Comparison of ENCODE assay signal across 17 cellular contexts in the genomic region with DNA sequence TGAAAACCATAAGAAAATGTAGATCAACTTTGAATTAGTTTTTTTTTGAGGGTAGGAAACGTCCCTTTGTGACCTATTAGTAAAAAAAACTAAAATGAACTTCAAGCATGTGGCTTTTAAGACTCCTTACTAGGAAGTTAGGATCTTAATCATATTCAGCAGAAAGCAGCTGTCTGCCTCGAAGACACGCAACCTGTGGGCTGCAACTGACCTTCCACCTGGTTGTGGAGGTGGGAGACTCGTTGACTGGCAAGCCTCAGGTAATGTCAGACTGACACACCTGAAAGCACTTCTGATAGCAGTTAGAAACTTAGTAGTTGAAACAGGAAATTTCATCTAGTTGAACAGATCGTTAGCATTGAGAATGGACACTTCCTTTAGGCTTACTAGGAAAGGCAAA. TPM values are rescaled to one million over a fixed set of nuclear protein-coding genes. Genes with fewer than 3 reads are reported as not detected.
DNase-seq lines count a peak whose midpoint lies in the region; ATAC-seq, FAIRE-seq and TF ChIP-seq lines count a peak whose summit lies in the region.
"Had no signal": no experiment of that assay in that cellular context is flagged by ENCODE, and none has a peak within 500 bp of the region (broad histone marks: within the 10 kb centered on the region; RNA-seq: fewer than 3 reads in every experiment).

No MANE protein-coding gene starts in this region.

- peak overlapping the region; percentile 51 for H3K9ac ChIP-seq in SU-DHL-6 (ENCODE audit: low read length)

- no peak for TF ChIP-seq CTCF in SU-DHL-6 (IDR thresholded peaks at IDR 0.05; ENCODE audit: insufficient read depth, low read length, poor library complexity, severe bottlenecking)
- no peak for TF ChIP-seq CTCF in type B pancreatic cell (conservative IDR thresholded peaks at IDR 0.05)

- H3K4me3 ChIP-seq in SU-DHL-6 (ENCODE audit: insufficient read depth, low read length, poor library complexity, severe bottlenecking) = peak overlapping the region; percentile 51
- H3K4me3 ChIP-seq: pancreas had no signal

- peaks cover 11% of the 10 kb centered on the region for H3F3A ChIP-seq in SU-DHL-6 (ENCODE audit: insufficient read depth)

- intact Hi-C loops in dendritic cell treated with granulocyte-macrophage colony-stimulating factor and Interleukin-4, amounts not matched to agents 40 ng/mL and 50 ng/mL, for 4 days (cut with micrococcal nuclease) = loop anchor here (2.0 to 10.0 kb wide), 2 partner anchors 246 to 480 kb away; a partner anchor contains a TSS

- no peaks in the 10 kb centered on the region for H3K36me3 Mint-ChIP-seq in stimulated activated naive CD8-positive, alpha-beta T cell treated with anti-CD3 and anti-CD28 coated beads, Interleukin-15, Interleukin-2, amounts not matched to agents 100 ng/mL and 50 ng/mL, for 24 hours (ENCODE audit: low read depth)
- H3K36me3 Mint-ChIP-seq in dendritic cell treated with granulocyte-macrophage colony-stimulating factor and Interleukin-4, amounts not matched to agents 40 ng/mL and 50 ng/mL, for 4 days (ENCODE audit: low read depth) = no peaks in the 10 kb centered on the region
- H3K36me3 Mint-ChIP-seq in type B pancreatic cell = no peaks in the 10 kb centered on the region
- H3K36me3 Mint-ChIP-seq: brain had no signal

- DNase-seq in stimulated activated naive CD8-positive, alpha-beta T cell treated with anti-CD3 and anti-CD28 coated beads, Interleukin-15, amount 100 ng/mL, for 72 hours = no peak
- no peak for DNase-seq in type B pancreatic cell (ENCODE audit: extremely low spot score, unreplicated experiment)
- DNase-seq in SIG-M5 treated with dmso at 0.1 percent for 504 hours (lab: John Stamatoyannopoulos, UW; ENCODE audit: unreplicated experiment) = no peak
- no peak for DNase-seq in urothelium cell line (ENCODE audit: low spot score)
- DNase-seq: cortex of kidney; GOT3; NCI-H1048; NCI-H69; pancreas; stimulated activated CD4-positive, alpha-beta T cell treated with anti-CD3 and anti-CD28 coated beads, Interleukin-2, amount 100 ng/mL, for 24 hours had no signal

- H3K9me3 Mint-ChIP-seq in stimulated activated naive CD8-positive, alpha-beta T cell treated with anti-CD3 and anti-CD28 coated beads, Interleukin-15, Interleukin-2, amounts not matched to agents 100 ng/mL and 50 ng/mL, for 24 hours = no peaks in the 10 kb centered on the region
- no peaks in the 10 kb centered on the region for H3K9me3 Mint-ChIP-seq in stimulated activated naive CD8-positive, alpha-beta T cell treated with anti-CD3 and anti-CD28 coated beads, Interleukin-15, amount 100 ng/mL, for 72 hours
- no peaks in the 10 kb centered on the region for H3K9me3 Mint-ChIP-seq in dendritic cell treated with granulocyte-macrophage colony-stimulating factor and Interleukin-4, amounts not matched to agents 40 ng/mL and 50 ng/mL, for 4 days
- H3K9me3 Mint-ChIP-seq in type B pancreatic cell = peaks cover 10% of the 10 kb centered on the region

- peak overlapping the region; percentile 85 for H3K4me2 ChIP-seq in SU-DHL-6 (ENCODE audit: low read depth, low read length, poor library complexity, severe bottlenecking)

- peak overlapping the region; percentile 87 for H2AFZ ChIP-seq in SU-DHL-6 (ENCODE audit: low read depth, low read length, severe bottlenecking)

- no peaks in the 10 kb centered on the region for H3K27me3 ChIP-seq in SU-DHL-6 (ENCODE audit: low read length)
- H3K27me3 ChIP-seq: gastroesophageal sphincter, pancreas had no signal

- peaks cover 32% of the 10 kb centered on the region for H3K4me1 Mint-ChIP-seq in stimulated activated naive CD8-positive, alpha-beta T cell treated with anti-CD3 and anti-CD28 coated beads, Interleukin-15, Interleukin-2, amounts not matched to agents 100 ng/mL and 50 ng/mL, for 24 hours (ENCODE audit: low read depth)
- peaks cover 30% of the 10 kb centered on the region for H3K4me1 Mint-ChIP-seq in stimulated activated naive CD8-positive, alpha-beta T cell treated with anti-CD3 and anti-CD28 coated beads, Interleukin-15, amount 100 ng/mL, for 72 hours
- peaks cover 55% of the 10 kb centered on the region for H3K4me1 Mint-ChIP-seq in dendritic cell treated with granulocyte-macrophage colony-stimulating factor and Interleukin-4, amounts not matched to agents 40 ng/mL and 50 ng/mL, for 4 days (ENCODE audit: low read depth)
- H3K4me1 Mint-ChIP-seq in type B pancreatic cell (ENCODE audit: unreplicated experiment) = peaks cover 11% of the 10 kb centered on the region

- peak overlapping the region; percentile 71 for H3K27ac Mint-ChIP-seq in stimulated activated naive CD8-positive, alpha-beta T cell treated with anti-CD3 and anti-CD28 coated beads, Interleukin-15, Interleukin-2, amounts not matched to agents 100 ng/mL and 50 ng/mL, for 24 hours
- H3K27ac Mint-ChIP-seq in stimulated activated naive CD8-positive, alpha-beta T cell treated with anti-CD3 and anti-CD28 coated beads, Interleukin-15, amount 100 ng/mL, for 72 hours = no peak overlapping the region
- H3K27ac Mint-ChIP-seq in dendritic cell treated with granulocyte-macrophage colony-stimulating factor and Interleukin-4, amounts not matched to agents 40 ng/mL and 50 ng/mL, for 4 days = peak overlapping the region; percentile 95
- H3K27ac Mint-ChIP-seq in type B pancreatic cell = peak overlapping the region; percentile 34
- H3K27ac Mint-ChIP-seq: brain had no signal

- no peaks in the 10 kb centered on the region for H4K20me1 ChIP-seq in SU-DHL-6 (ENCODE audit: low read depth, low read length)

- H3K36me3 ChIP-seq in SU-DHL-6 (ENCODE audit: low read length) = no peaks in the 10 kb centered on the region
- H3K36me3 ChIP-seq: gastroesophageal sphincter, pancreas had no signal

- H3K79me2 ChIP-seq in SU-DHL-6 (ENCODE audit: insufficient read depth, low read length) = no peaks in the 10 kb centered on the region

- no peaks in the 10 kb centered on the region for H3K27me3 Mint-ChIP-seq in stimulated activated naive CD8-positive, alpha-beta T cell treated with anti-CD3 and anti-CD28 coated beads, Interleukin-15, Interleukin-2, amounts not matched to agents 100 ng/mL and 50 ng/mL, for 24 hours
- H3K27me3 Mint-ChIP-seq in stimulated activated naive CD8-positive, alpha-beta T cell treated with anti-CD3 and anti-CD28 coated beads, Interleukin-15, amount 100 ng/mL, for 72 hours = peaks cover 5% of the 10 kb centered on the region
- no peaks in the 10 kb centered on the region for H3K27me3 Mint-ChIP-seq in dendritic cell treated with granulocyte-macrophage colony-stimulating factor and Interleukin-4, amounts not matched to agents 40 ng/mL and 50 ng/mL, for 4 days
- H3K27me3 Mint-ChIP-seq in type B pancreatic cell = peaks cover 16% of the 10 kb centered on the region

- H3K27ac ChIP-seq in SU-DHL-6 (ENCODE audit: low read depth, low read length) = peak overlapping the region; percentile 87
- H3K27ac ChIP-seq: epithelial cell of prostate, pancreas had no signal

- no peak for FAIRE-seq in urothelium cell line (lab: Jason Lieb, UNC)
- FAIRE-seq: pancreas had no signal

- no peak for ATAC-seq in stimulated activated naive CD8-positive, alpha-beta T cell treated with anti-CD3 and anti-CD28 coated beads, Interleukin-15, amount 100 ng/mL, for 72 hours
- ATAC-seq in HG03520 (IDR thresholded peaks at IDR 0.05; ENCODE audit: unreplicated experiment) = no peak
- ATAC-seq: gastroesophageal sphincter had no signal

- H3K9me3 ChIP-seq in SU-DHL-6 (ENCODE audit: insufficient read depth, low read length) = no peaks in the 10 kb centered on the region
- H3K9me3 ChIP-seq: gastroesophageal sphincter, pancreas had no signal

- H3K9me2 ChIP-seq in SU-DHL-6 (replicated peaks; ENCODE audit: insufficient read depth, low read length) = no peaks in the 10 kb centered on the region

- H3K4me3 Mint-ChIP-seq in stimulated activated naive CD8-positive, alpha-beta T cell treated with anti-CD3 and anti-CD28 coated beads, Interleukin-15, Interleukin-2, amounts not matched to agents 100 ng/mL and 50 ng/mL, for 24 hours = peak overlapping the region; percentile 83
- peak overlapping the region in 1 of 2 donors; percentile 84 for H3K4me3 Mint-ChIP-seq in stimulated activated naive CD8-positive, alpha-beta T cell treated with anti-CD3 and anti-CD28 coated beads, Interleukin-15, amount 100 ng/mL, for 72 hours
- peak overlapping the region; percentile 83 for H3K4me3 Mint-ChIP-seq in dendritic cell treated with granulocyte-macrophage colony-stimulating factor and Interleukin-4, amounts not matched to agents 40 ng/mL and 50 ng/mL, for 4 days
- peak overlapping the region; percentile 72 for H3K4me3 Mint-ChIP-seq in type B pancreatic cell
- H3K4me3 Mint-ChIP-seq: brain had no signal

RNA-seq across cellular contexts. Expression of a gene that starts 37.4 kb away (rescaled TPM):
- 53.0 and 67.9 TPM in 2 replicates for total RNA-seq in type B pancreatic cell (ENCODE audit: low replicate concordance)

Comparison
In these comparisons a context has a peak if more than half of its experiments do, and no peak if none do; other contexts are left out.
1. H3K27ac Mint-ChIP-seq: peak in stimulated activated naive CD8-positive, alpha-beta T cell treated with anti-CD3 and anti-CD28 coated beads, Interleukin-15, Interleukin-2, amounts not matched to agents 100 ng/mL and 50 ng/mL, for 24 hours (single experiment), dendritic cell treated with granulocyte-macrophage colony-stimulating factor and Interleukin-4, amounts not matched to agents 40 ng/mL and 50 ng/mL, for 4 days (single experiment) and type B pancreatic cell (single experiment); none in stimulated activated naive CD8-positive, alpha-beta T cell treated with anti-CD3 and anti-CD28 coated beads, Interleukin-15, amount 100 ng/mL, for 72 hours (0 of 2).